1 cellular context compared by ENCODE assay signal in genomic region chr17:8376302-8377067, GRCh38.
TF ChIP-seq lines count a peak whose summit lies in the region.

KRABD2 (minus strand) TSS chr17:8376704.

TF ChIP-seq in HepG2, 621 proteins besides CTCF, POLR2A, EP300 and RAD21 (continued from another document and continues in another):
- TF ChIP-seq ATF7-NPFF (CRISPR knock-in tag; IDR thresholded peaks at IDR 0.05; ENCODE audit: low read depth) (peak; percentile 69), ZFY (CRISPR knock-in tag; IDR thresholded peaks at IDR 0.05) (0 out of 2 replicates have a peak, but pooled peaks have one; percentile 34), ZKSCAN8 (CRISPR knock-in tag; IDR thresholded peaks at IDR 0.05; ENCODE audit: borderline replicate concordance) (0 out of 2 replicates have a peak, but pooled peaks have one; percentile 22), PRDM10 (CRISPR knock-in tag; IDR thresholded peaks at IDR 0.05; ENCODE audit: low read depth) (no peak), SMAD1 (CRISPR knock-in tag; IDR thresholded peaks at IDR 0.05; ENCODE audit: borderline replicate concordance, low read depth) (no peak; the same call in 1 of the 2 replicates), ZSCAN25 (CRISPR knock-in tag; IDR thresholded peaks at IDR 0.05) (0 out of 2 replicates have a peak, but pooled peaks have one; percentile 47), ARNT2 (CRISPR knock-in tag; IDR thresholded peaks at IDR 0.05; ENCODE audit: low read depth) (peak; percentile 82), ARNTL (CRISPR knock-in tag; IDR thresholded peaks at IDR 0.05) (no peak), KDM5A (IDR thresholded peaks at IDR 0.05; ENCODE audit: borderline replicate concordance, low read length) (no peak), IRF9 (CRISPR knock-in tag; IDR thresholded peaks at IDR 0.05; ENCODE audit: borderline replicate concordance) (0 out of 2 replicates have a peak, but pooled peaks have one; percentile 25), ZNF34 (CRISPR knock-in tag; IDR thresholded peaks at IDR 0.05; ENCODE audit: borderline replicate concordance) (peak; percentile 79), ZNF550 (CRISPR knock-in tag; IDR thresholded peaks at IDR 0.05; ENCODE audit: borderline replicate concordance) (no peak), ZBTB7B (CRISPR knock-in tag; IDR thresholded peaks at IDR 0.05) (peak; percentile 45), SALL2 (CRISPR knock-in tag; IDR thresholded peaks at IDR 0.05) (peak; percentile 97), KDM5B (CRISPR knock-in tag; IDR thresholded peaks at IDR 0.05; ENCODE audit: borderline replicate concordance) (peak; percentile 60; the same call in 1 of the 2 replicates), E2F1 (CRISPR knock-in tag; IDR thresholded peaks at IDR 0.05) (peak; percentile 61; the same call in 1 of the 2 replicates), KLF12 (CRISPR knock-in tag; IDR thresholded peaks at IDR 0.05; ENCODE audit: borderline replicate concordance) (0 out of 2 replicates have a peak, but pooled peaks have one; percentile 30), HNF1A (IDR thresholded peaks at IDR 0.05; ENCODE audit: low read depth) (no peak), HNF1A (CRISPR knock-in tag; IDR thresholded peaks at IDR 0.05; ENCODE audit: borderline replicate concordance) (0 out of 2 replicates have a peak, but pooled peaks have one; percentile 22), MATR3 (CRISPR knock-in tag; IDR thresholded peaks at IDR 0.05) (no peak), HNF1B (CRISPR knock-in tag; IDR thresholded peaks at IDR 0.05) (peak; percentile 41; the same call in 1 of the 2 replicates), ZBTB39 (CRISPR knock-in tag; IDR thresholded peaks at IDR 0.05) (0 out of 2 replicates have a peak, but pooled peaks have one; percentile 70), RERE (CRISPR knock-in tag; IDR thresholded peaks at IDR 0.05; ENCODE audit: low read depth) (peak; percentile 26; the same call in 1 of the 2 replicates), ZSCAN21 (CRISPR knock-in tag; IDR thresholded peaks at IDR 0.05; ENCODE audit: borderline replicate concordance) (peak; percentile 67; the same call in 1 of the 2 replicates), ZNF790 (CRISPR knock-in tag; IDR thresholded peaks at IDR 0.05; ENCODE audit: borderline replicate concordance) (no peak), SOX13 (IDR thresholded peaks at IDR 0.05) (no peak; the same call in 1 of the 2 replicates), SOX13 (CRISPR knock-in tag; conservative IDR thresholded peaks at IDR 0.05 in 1 of 2, IDR thresholded peaks at IDR 0.05 in 1 of 2) (peak in 1 of 2 experiments; percentile 30; a peak in 1 of 4 replicates), ZNF496 (CRISPR knock-in tag; IDR thresholded peaks at IDR 0.05; ENCODE audit: insufficient replicate concordance) (no peak), ZNF530 (CRISPR knock-in tag; IDR thresholded peaks at IDR 0.05; ENCODE audit: low read depth) (no peak), CSRNP1 (CRISPR knock-in tag; IDR thresholded peaks at IDR 0.05) (peak; percentile 52; the same call in 1 of the 2 replicates), ZNF326 (CRISPR knock-in tag; IDR thresholded peaks at IDR 0.05; ENCODE audit: borderline replicate concordance) (no peak), MTF2 (CRISPR knock-in tag; IDR thresholded peaks at IDR 0.05; ENCODE audit: borderline replicate concordance) (peak; percentile 78; the same call in 1 of the 2 replicates), SNAPC5 (CRISPR knock-in tag; IDR thresholded peaks at IDR 0.05; ENCODE audit: borderline replicate concordance) (no peak)
